Comparison of ENCODE assay signal across 1 cellular context in genomic region chr12:108665608-108666202, GRCh38.
TF ChIP-seq lines count a peak whose summit lies in the region.

No MANE protein-coding gene starts in this region.

TF ChIP-seq in endothelial cell of umbilical vein, 7 proteins besides CTCF, POLR2A, EP300 and RAD21:
- TF ChIP-seq JUN (IDR thresholded peaks at IDR 0.05; ENCODE audit: borderline replicate concordance, insufficient read depth, insufficient read length, low read depth): no peak
- TF ChIP-seq EZH2 (IDR thresholded peaks at IDR 0.05; ENCODE audit: borderline replicate concordance, low read depth, low read length, severe bottlenecking): no peak
- no peak for TF ChIP-seq FOS (IDR thresholded peaks at IDR 0.05; ENCODE audit: borderline replicate concordance, insufficient read depth, low read length)
- TF ChIP-seq MYC (IDR thresholded peaks at IDR 0.05; ENCODE audit: low read depth, low read length): no peak
- no peak for TF ChIP-seq POLR2AphosphoS5 (IDR thresholded peaks at IDR 0.05; ENCODE audit: insufficient read depth, low read depth, low read length)
- TF ChIP-seq GATA2 (IDR thresholded peaks at IDR 0.05; ENCODE audit: insufficient read depth, insufficient read length, low read depth, low read length): no peak
- TF ChIP-seq, protein P1, sequence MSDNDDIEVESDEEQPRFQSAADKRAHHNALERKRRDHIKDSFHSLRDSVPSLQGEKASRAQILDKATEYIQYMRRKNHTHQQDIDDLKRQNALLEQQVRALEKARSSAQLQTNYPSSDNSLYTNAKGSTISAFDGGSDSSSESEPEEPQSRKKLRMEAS (IDR thresholded peaks at IDR 0.05; ENCODE audit: insufficient read depth, insufficient read length): no peak
